In the genomic region with DNA sequence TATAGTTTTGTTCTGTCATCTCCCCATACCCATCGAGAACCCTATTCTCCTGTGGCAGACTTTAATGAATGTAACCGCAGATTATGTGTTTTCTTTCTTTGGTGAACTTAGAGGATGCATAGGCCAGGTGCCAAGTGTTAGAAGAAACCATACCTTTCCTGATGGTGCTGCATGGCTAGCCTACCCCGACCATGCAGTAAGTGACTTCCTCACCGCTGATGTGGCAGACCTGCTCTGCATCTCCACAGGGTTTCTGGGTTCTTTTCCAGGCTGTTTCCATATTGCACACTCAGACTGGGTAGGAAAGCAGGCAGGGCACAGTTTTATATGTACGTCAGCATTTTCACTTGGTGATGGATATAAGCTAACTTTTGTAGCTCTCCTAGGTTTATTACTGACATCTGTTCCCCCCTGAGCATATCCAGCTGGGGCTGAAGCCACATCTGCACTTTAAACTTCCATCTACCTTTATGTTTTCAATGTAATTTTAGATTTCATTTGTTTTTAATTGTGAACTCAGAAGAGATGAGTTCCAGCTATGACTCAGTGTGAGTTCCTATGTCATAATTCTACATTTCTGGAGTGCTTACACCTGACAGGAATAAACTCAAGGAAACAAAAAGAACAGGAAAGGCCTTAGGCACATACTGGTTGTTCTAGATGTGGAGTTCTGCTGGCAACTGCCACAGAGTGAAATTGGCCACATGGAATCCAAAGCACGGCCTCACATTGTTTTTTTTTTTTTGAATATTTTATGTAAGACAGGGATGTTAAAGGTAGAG, we compare ENCODE assay signal across 9 cellular contexts. TPM values are rescaled to one million over a fixed set of nuclear protein-coding genes. Genes with fewer than 3 reads are reported as not detected.
DNase-seq lines count a peak whose midpoint lies in the region; ATAC-seq, FAIRE-seq and TF ChIP-seq lines count a peak whose summit lies in the region.
"Had no signal": no experiment of that assay in that cellular context is flagged by ENCODE, and none has a peak within 500 bp of the region (broad histone marks: within the 10 kb centered on the region; RNA-seq: fewer than 3 reads in every experiment).

No MANE protein-coding gene starts in this region.

- H3K36me3 ChIP-seq in GM12878 (ENCODE audit: control insufficient read depth in 2 of 2, insufficient read depth in 2 of 2, low read length in 1 of 2) = 0 out of 4 replicates have a peak, but pooled peaks cover 0 to 3% of the 10 kb centered on the region in 2 experiments
- no peaks in the 10 kb centered on the region for H3K36me3 ChIP-seq in naive thymus-derived CD4-positive, alpha-beta T cell (ENCODE audit: control insufficient read depth in 2 of 3, insufficient read depth in 3 of 3, low read length in 3 of 3)

- peak overlapping the region; percentile 91 for H3K4me2 ChIP-seq in GM12878 (ENCODE audit: control insufficient read depth, insufficient read depth)

- TF ChIP-seq EP300 in GM12878 (IDR thresholded peaks at IDR 0.05; ENCODE audit: borderline replicate concordance in 1 of 2, control insufficient read depth in 1 of 2, low read depth in 2 of 2, low read length in 2 of 2) = no peak; a peak in 1 of 4 replicates

- no peaks in the 10 kb centered on the region for H3K27me3 ChIP-seq in GM12878 (replicated peaks in 1 of 2; ENCODE audit: control insufficient read depth in 2 of 2, insufficient read depth in 2 of 2, low read length in 1 of 2)
- no peaks in the 10 kb centered on the region for H3K27me3 ChIP-seq in naive thymus-derived CD4-positive, alpha-beta T cell (ENCODE audit: control insufficient read depth in 2 of 2, insufficient read depth in 2 of 2, low read length in 2 of 2)

- TF ChIP-seq RAD21 in GM12878 (IDR thresholded peaks at IDR 0.05; ENCODE audit: insufficient read depth, low read depth, low read length) = no peak

- peak overlapping the region; percentile 18; the same call in 1 of the 2 replicates for H3K9ac ChIP-seq in GM12878 (ENCODE audit: control insufficient read depth, insufficient read depth, low read length)

- H3K9me3 ChIP-seq in GM12878 (replicated peaks; ENCODE audit: control insufficient read depth, insufficient read depth, low read length) = no peaks in the 10 kb centered on the region
- H3K9me3 ChIP-seq in naive thymus-derived CD4-positive, alpha-beta T cell (ENCODE audit: control insufficient read depth in 2 of 3, low read length in 3 of 3) = no peaks in the 10 kb centered on the region

- H3K27ac ChIP-seq in GM12878 (ENCODE audit: control insufficient read depth, insufficient read depth) = peak overlapping the region; percentile 62
- H3K27ac ChIP-seq in naive thymus-derived CD4-positive, alpha-beta T cell (ENCODE audit: low read depth, low read length) = no peak overlapping the region

- FAIRE-seq in GM12878 (lab: Jason Lieb, UNC) (no peak), frontal cortex (lab: Jason Lieb, UNC) (no peak)

- peak; percentile 43 for ATAC-seq in HG03064 (IDR thresholded peaks at IDR 0.05; ENCODE audit: low read depth, unreplicated experiment)
- ATAC-seq in GM12878 = peak; percentile 60
- no peak for ATAC-seq in naive thymus-derived CD4-positive, alpha-beta T cell
- ATAC-seq: Panc1 had no signal

- CTCF ChIA-PET in GM12878 (lab: Yijun Ruan, JAX) = interaction anchor here (0.6 to 2.9 kb wide), 15 partner anchors 9 to 298 kb away, joined by 3 to 14 read pairs (median 5); a partner anchor contains a TSS
- CTCF ChIA-PET in naive thymus-derived CD4-positive, alpha-beta T cell (lab: Charles Lee) = interaction anchor here (0.7 kb wide), 1 partner anchor 25 kb away, joined by 4 read pairs; no protein-coding TSS in a partner anchor
- CTCF ChIA-PET in activated CD4-positive, alpha-beta memory T cell treated with anti-CD3 and anti-CD28 coated beads, Interleukin-2, amount 10 ng/mL, durations not matched to agents 7 days and 5 days (lab: Charles Lee) = interaction anchor here (0.6 to 1.4 kb wide), 3 partner anchors 17 to 1715 kb away, joined by 3 to 5 read pairs (median 3); no protein-coding TSS in a partner anchor

- H4K20me1 ChIP-seq in GM12878 (ENCODE audit: control insufficient read depth, insufficient read depth) = no peaks in the 10 kb centered on the region

- H3K27ac Mint-ChIP-seq in naive thymus-derived CD4-positive, alpha-beta T cell = peak overlapping the region in 7 of 9 donors; percentile 12 to 83 (median 75)
- H3K27ac Mint-ChIP-seq in activated CD4-positive, alpha-beta memory T cell treated with anti-CD3 and anti-CD28 coated beads, Interleukin-2, amount 10 ng/mL, durations not matched to agents 7 days and 5 days = no peak overlapping the region

- peaks cover 0 to 5% (median 0%) of the 10 kb centered on the region in 5 donors for H3K36me3 Mint-ChIP-seq in naive thymus-derived CD4-positive, alpha-beta T cell
- peaks cover 4% of the 10 kb centered on the region for H3K36me3 Mint-ChIP-seq in activated CD4-positive, alpha-beta memory T cell treated with anti-CD3 and anti-CD28 coated beads, Interleukin-2, amount 10 ng/mL, durations not matched to agents 7 days and 5 days (ENCODE audit: low read depth)

- intact Hi-C loops in GM12878 (cut with micrococcal nuclease; ENCODE audit: unreplicated experiment) = no loop called here
- intact Hi-C loops in naive thymus-derived CD4-positive, alpha-beta T cell (cut with micrococcal nuclease) = no loop called here

- peak overlapping the region in 7 of 10 donors; percentile 5 to 69 (median 13) for H3K4me3 Mint-ChIP-seq in naive thymus-derived CD4-positive, alpha-beta T cell
- H3K4me3 Mint-ChIP-seq in activated CD4-positive, alpha-beta memory T cell treated with anti-CD3 and anti-CD28 coated beads, Interleukin-2, amount 10 ng/mL, durations not matched to agents 7 days and 5 days = no peak overlapping the region

- H3K27me3 Mint-ChIP-seq in naive thymus-derived CD4-positive, alpha-beta T cell = no peaks in the 10 kb centered on the region
- H3K27me3 Mint-ChIP-seq in activated CD4-positive, alpha-beta memory T cell treated with anti-CD3 and anti-CD28 coated beads, Interleukin-2, amount 10 ng/mL, durations not matched to agents 7 days and 5 days = no peaks in the 10 kb centered on the region

- no peak overlapping the region for H2AFZ ChIP-seq in GM12878 (ENCODE audit: control insufficient read depth, low read depth, low read length)

- DNase-seq in GM12878 (ENCODE audit: low read depth, low spot score) (no peak), frontal cortex (ENCODE audit: low spot score in 2 of 2) (no peak), NCI-H1436 (lab: John Stamatoyannopoulos, UW) (no peak), pons (ENCODE audit: low spot score) (no peak)
- peak in 1 of 9 donors; percentile 17 for DNase-seq in naive thymus-derived CD4-positive, alpha-beta T cell
- no peak for DNase-seq in activated CD4-positive, alpha-beta memory T cell treated with anti-CD3 and anti-CD28 coated beads, Interleukin-2, amount 10 ng/mL, durations not matched to agents 7 days and 5 days

- H3K9me3 Mint-ChIP-seq in naive thymus-derived CD4-positive, alpha-beta T cell = peaks cover 0 to 1% (median 0%) of the 10 kb centered on the region in 11 donors
- H3K9me3 Mint-ChIP-seq in activated CD4-positive, alpha-beta memory T cell treated with anti-CD3 and anti-CD28 coated beads, Interleukin-2, amount 10 ng/mL, durations not matched to agents 7 days and 5 days = no peaks in the 10 kb centered on the region

- no TSS peak for BruUV-seq in GM12878 (replicated peaks; lab: Mats Ljungman, UMichigan)

- peaks cover 76% of the 10 kb centered on the region for H3K4me1 ChIP-seq in GM12878 (ENCODE audit: control insufficient read depth, insufficient read depth, low read length)
- peaks cover 11 to 46% of the 10 kb centered on the region in 2 donors for H3K4me1 ChIP-seq in naive thymus-derived CD4-positive, alpha-beta T cell (ENCODE audit: control insufficient read depth in 2 of 2, insufficient read depth in 2 of 2, low read length in 2 of 2)

- POLR2A ChIA-PET in GM12878 (lab: Charles Lee) = interaction anchor here (0.6 to 4.5 kb wide), 19 partner anchors 10 to 345 kb away, joined by 3 to 56 read pairs (median 4); no protein-coding TSS in a partner anchor
- POLR2A ChIA-PET in naive thymus-derived CD4-positive, alpha-beta T cell (lab: Charles Lee) = interaction anchor here (0.6 to 1.6 kb wide), 5 partner anchors 10 to 1939 kb away, joined by 3 to 5 read pairs (median 3); no protein-coding TSS in a partner anchor
- POLR2A ChIA-PET in activated CD4-positive, alpha-beta memory T cell treated with anti-CD3 and anti-CD28 coated beads, Interleukin-2, amount 10 ng/mL, durations not matched to agents 7 days and 5 days (lab: Charles Lee) = no interaction called here

- RAD21 ChIA-PET in GM12878 (lab: Charles Lee; ENCODE audit: unreplicated experiment) = interaction anchor here (0.8 to 8.1 kb wide), 19 partner anchors 8 to 126 kb away, joined by 3 to 97 read pairs (median 6); a partner anchor contains a TSS

- peaks cover 48 to 90% (median 82%) of the 10 kb centered on the region in 7 donors for H3K4me1 Mint-ChIP-seq in naive thymus-derived CD4-positive, alpha-beta T cell
- peaks cover 68% of the 10 kb centered on the region for H3K4me1 Mint-ChIP-seq in activated CD4-positive, alpha-beta memory T cell treated with anti-CD3 and anti-CD28 coated beads, Interleukin-2, amount 10 ng/mL, durations not matched to agents 7 days and 5 days

- H3K79me2 ChIP-seq in GM12878 (ENCODE audit: control insufficient read depth, insufficient read depth, low read length) = peaks cover 99% of the 10 kb centered on the region

- 0% methylated on average over 6 of the region's 6 CpGs for WGBS in GM12878 (ENCODE audit: insufficient coverage, insufficient replicate concordance, low lambda C conversion rate, missing lambda C conversion rate)

- in situ Hi-C loops in GM12878 (cut with MboI) = no loop called here

- no peak for TF ChIP-seq POLR2A in GM12878 (IDR thresholded peaks at IDR 0.05; ENCODE audit: low read depth, low read length)

- H3K4me3 ChIP-seq in GM08714 (ENCODE audit: low read length) = peak overlapping the region; percentile 46; the same call in 1 of the 2 replicates
- peak overlapping the region; percentile 12; the same call in 1 of the 2 replicates for H3K4me3 ChIP-seq in GM12878
- no peak overlapping the region for H3K4me3 ChIP-seq in naive thymus-derived CD4-positive, alpha-beta T cell (ENCODE audit: low read length)

- SMC1A ChIA-PET in GM12878 (lab: Charles Lee; ENCODE audit: uncharacterized antibody, unreplicated experiment) = interaction anchor here (0.7 to 30.5 kb wide), 21 partner anchors 11 to 89 kb away, joined by 3 to 367 read pairs (median 7); a partner anchor contains a TSS

- no peak for TF ChIP-seq CTCF in GM12878 (IDR thresholded peaks at IDR 0.05 in 2 of 3, conservative IDR thresholded peaks at IDR 0.05 in 1 of 3; ENCODE audit: control insufficient read depth in 2 of 3, extremely low read depth in 1 of 3, insufficient read depth in 1 of 3, low read depth in 3 of 3, low read length in 3 of 3)

RNA-seq across cellular contexts. Expression of a gene that starts 42.4 kb away (rescaled TPM):
- total RNA-seq in GM12878 (2013; cell fraction: nucleolus; rRNA removed) = 234 and 245 TPM in 2 replicates
- total RNA-seq in GM12878 (2014; rRNA removed) (13.2 and 13.8 TPM in 2 replicates), GM12878 (2014; rRNA removed; fragmentation: Illumina TruSeq; extraction: Trizol) (16.8 and 17.5 TPM in 2 replicates), GM12878 (2021) (23.3 and 24.0 TPM in 2 replicates), frontal cortex (17.1 TPM)
- 11.3 TPM for polyA plus RNA-seq in GM12878 (2011; ENCODE audit: low read depth)
- polyA plus RNA-seq in GM12878 (2011; rRNA removed) (48.9 and 51.6 TPM in 2 replicates), GM12878 (2014; fragmentation: Illumina TruSeq; extraction: Trizol) (20.0 and 23.4 TPM in 2 replicates), GM12878 (2014; fragmentation: Nextera tagmentation; extraction: Ambion mirVana) (1 to 10 TPM; 5.3 to 5.4 TPM), GM12878 (2014; rRNA removed) (13.8 and 15.6 TPM in 2 replicates), GM12878 (2016; fragmentation: Nextera tagmentation; extraction: Ambion mirVana) (1 to 10 TPM; 7.9 to 9.2 TPM)
- polyA plus RNA-seq in GM12878 (2011; cell fraction: cytosol; rRNA removed) = 21.1 and 23.9 TPM in 2 replicates
- 43.0 and 54.0 TPM in 2 replicates for polyA plus RNA-seq in GM12878 (2011; cell fraction: nucleus; rRNA removed)
- 16.7 and 24.5 TPM in 2 replicates for polyA plus RNA-seq in GM12878 (2012)
- 76.0 and 94.2 TPM in 2 replicates for polyA minus RNA-seq in GM12878 (2011; rRNA and poly(A)+ RNA removed)
- 19.8 and 21.5 TPM in 2 replicates for polyA minus RNA-seq in GM12878 (2011; cell fraction: cytosol; rRNA and poly(A)+ RNA removed)
- polyA minus RNA-seq in GM12878 (2011; cell fraction: nucleus; rRNA and poly(A)+ RNA removed) = 103 and 119 TPM in 2 replicates
- total RNA-seq in naive thymus-derived CD4-positive, alpha-beta T cell = 10 to 100 TPM; 13.8 to 24.2 (median 15.5) TPM
- polyA plus RNA-seq in naive thymus-derived CD4-positive, alpha-beta T cell = 1 to 10 TPM; 4.1 to 6.4 TPM
- total RNA-seq in activated CD4-positive, alpha-beta memory T cell treated with anti-CD3 and anti-CD28 coated beads, Interleukin-2, amount 10 ng/mL, durations not matched to agents 7 days and 5 days = 10 to 100 TPM; 17.1 TPM
